1 cellular context compared by ENCODE assay signal in genomic region chr1:117929340-117930172, GRCh38.
A peak's percentile ranks its signal among the peaks of the same experiment; 100 is the strongest.
TF ChIP-seq lines count a peak whose summit lies in the region.

Gene GDAP2, minus strand, starts transcription at chr1:117929621. Its CDS starts 9,264 bp downstream, at chr1:117920357.
Gene WDR3, plus strand, starts transcription at chr1:117929739. Its CDS starts 3,581 bp downstream, at chr1:117933320.

TF ChIP-seq in WTC11, 78 proteins besides CTCF, POLR2A, EP300 and RAD21 (continued from another document):
- TF ChIP-seq ZNF512 (CRISPR knock-in tag; IDR thresholded peaks at IDR 0.05; ENCODE audit: borderline replicate concordance): no peak
- TF ChIP-seq ZBTB43 (CRISPR knock-in tag; IDR thresholded peaks at IDR 0.05): 0 out of 2 replicates have a peak, but pooled peaks have one; percentile 51
- peak; percentile 91 for TF ChIP-seq SP1 (CRISPR knock-in tag; conservative IDR thresholded peaks at IDR 0.05)
- peak; percentile 80 for TF ChIP-seq CREM (CRISPR knock-in tag; IDR thresholded peaks at IDR 0.05)
- TF ChIP-seq TCF7 (CRISPR knock-in tag; IDR thresholded peaks at IDR 0.05; ENCODE audit: low read depth): no peak
